Comparison of ENCODE assay signal across 8 cellular contexts in the genomic region with DNA sequence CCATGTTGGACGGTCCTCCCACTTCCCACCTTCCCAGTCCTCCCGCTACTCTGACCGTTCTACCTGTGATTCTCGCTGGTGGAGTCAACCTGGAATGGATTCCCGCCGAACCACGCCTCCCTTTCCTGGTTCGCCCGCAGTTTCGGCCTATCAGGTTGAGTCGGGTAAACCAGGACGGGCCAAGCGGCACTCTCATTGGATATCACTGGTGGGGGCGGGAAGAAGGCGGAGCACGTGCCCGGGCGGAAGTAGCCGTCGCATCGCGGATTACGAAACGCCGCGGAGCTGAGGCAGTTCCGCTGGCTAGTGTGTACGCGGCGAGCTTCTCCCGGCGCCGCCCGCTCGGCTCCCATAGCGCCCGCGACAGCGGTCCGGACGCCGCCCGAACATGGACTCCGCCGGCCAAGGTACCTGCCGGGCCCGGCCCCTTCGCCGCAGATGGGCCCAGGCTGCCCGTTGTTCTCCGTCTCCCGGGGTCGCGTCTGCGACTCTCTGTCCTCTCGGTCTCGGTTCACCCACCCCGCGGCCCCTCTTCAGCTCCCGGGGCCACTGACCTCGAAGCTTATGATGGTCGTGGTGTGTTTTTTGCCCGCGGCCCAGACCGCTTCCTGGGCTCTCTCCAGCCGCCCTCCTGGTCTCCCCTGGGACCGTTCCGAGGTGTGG. TPM values are rescaled to one million over a fixed set of nuclear protein-coding genes. Genes with fewer than 3 reads are reported as not detected.
DNase-seq lines count a peak whose midpoint lies in the region; ATAC-seq and TF ChIP-seq lines count a peak whose summit lies in the region.

A gene (plus strand): TSS at position 293 of the 663 bp plus-strand sequence. CDS start 96 bp downstream, at position 389.

- H3K4me3 ChIP-seq in ACC112 (ENCODE audit: low read depth, low read length): peak within 1 kb of the TSS; percentile 90
- peak within 1 kb of the TSS; percentile 82 for H3K4me3 ChIP-seq in WERI-Rb-1 (ENCODE audit: low read depth, low read length)
- peak within 1 kb of the TSS; percentile 85 to 94 (median 92) for H3K4me3 ChIP-seq in mammary epithelial cell (replicated peaks in 1 of 3; ENCODE audit: insufficient read depth in 1 of 3, low read depth in 2 of 3, low read length in 3 of 3)
- peak within 1 kb of the TSS; percentile 88 for H3K4me3 ChIP-seq in iPS-20b (ENCODE audit: low read length)
- H3K4me3 ChIP-seq in skin epidermis: peak within 1 kb of the TSS; percentile 77 to 97 (median 93)

- H3K36me3 ChIP-seq in ACC112 (ENCODE audit: insufficient read depth, low read length): peaks cover 18% of the 10 kb centered on the region; the same call in 1 of the 2 replicates
- no peaks in the 10 kb centered on the region for H3K36me3 ChIP-seq in WERI-Rb-1
- peaks cover 18% of the 10 kb centered on the region for H3K36me3 ChIP-seq in mammary epithelial cell (ENCODE audit: insufficient read depth, low read length)
- H3K36me3 ChIP-seq in iPS-20b (ENCODE audit: insufficient read depth, low read depth, low read length): peaks cover 35% of the 10 kb centered on the region

- intact Hi-C loops in mammary epithelial cell (cut with micrococcal nuclease): loop anchor here (1.0 to 10.0 kb wide), 8 partner anchors 79 to 326 kb away; a partner anchor contains a TSS

- BruUV-seq in mammary epithelial cell (replicated peaks; lab: Mats Ljungman, UMichigan): no TSS peak

- H3K27ac ChIP-seq in ACC112 (ENCODE audit: low read depth, low read length) (peak within 1 kb of the TSS; percentile 81), WERI-Rb-1 (peak within 1 kb of the TSS; percentile 93), mammary epithelial cell (ENCODE audit: insufficient read depth, low read depth, low read length) (peak within 1 kb of the TSS; percentile 95), iPS-20b (ENCODE audit: low read length) (peak within 1 kb of the TSS; percentile 82), skin epidermis (peak within 1 kb of the TSS; percentile 79 to 100 (median 97))

- H2AFZ ChIP-seq in ACC112 (ENCODE audit: low read length, unreplicated experiment) (peak within 1 kb of the TSS; percentile 69), mammary epithelial cell (ENCODE audit: low read depth, low read length) (peak within 1 kb of the TSS; percentile 73)

- H3K9ac ChIP-seq in mammary epithelial cell (ENCODE audit: insufficient read depth, low read length): peak within 1 kb of the TSS; percentile 94
- H3K9ac ChIP-seq in iPS-20b (ENCODE audit: low read depth, low read length): peak within 1 kb of the TSS; percentile 95

- H3K4me1 ChIP-seq in ACC112 (ENCODE audit: control insufficient read depth, insufficient read depth, low read length, unreplicated experiment) (peaks cover 7% of the 10 kb centered on the region), mammary epithelial cell (ENCODE audit: insufficient read depth, low read length) (peaks cover 12% of the 10 kb centered on the region), iPS-20b (ENCODE audit: insufficient read depth, low read length) (peaks cover 7% of the 10 kb centered on the region; the same call in 1 of the 2 replicates)

- WGBS in mammary epithelial cell (ENCODE audit: low coverage, missing lambda C conversion rate): 2% methylated on average over 23 of the region's 68 CpGs

- no peaks in the 10 kb centered on the region for H4K20me1 ChIP-seq in mammary epithelial cell (ENCODE audit: insufficient read depth, low read length)

- in situ Hi-C loops in mammary epithelial cell (cut with MboI; ENCODE audit: low sequenced_read_pairs in 2 of 2): loop anchor here in 1 of 2 donors (10.0 kb wide), 1 partner anchor 160 kb away; a partner anchor contains a TSS

- H3K9me3 ChIP-seq in WERI-Rb-1 (ENCODE audit: severe bottlenecking) (no peaks in the 10 kb centered on the region), mammary epithelial cell (replicated peaks; ENCODE audit: insufficient read depth, low read length) (no peaks in the 10 kb centered on the region), iPS-20b (ENCODE audit: insufficient read depth, low read depth, low read length) (no peaks in the 10 kb centered on the region)

- H3K27me3 ChIP-seq in ACC112 (ENCODE audit: insufficient read depth, low read length) (no peaks in the 10 kb centered on the region), WERI-Rb-1 (ENCODE audit: insufficient read depth, low read depth, severe bottlenecking) (no peaks in the 10 kb centered on the region), mammary epithelial cell (ENCODE audit: insufficient read depth, low read length) (no peaks in the 10 kb centered on the region), iPS-20b (ENCODE audit: insufficient read depth, low read length) (no peaks in the 10 kb centered on the region)

- peak within 1 kb of the TSS; percentile 80 for H3K4me2 ChIP-seq in mammary epithelial cell (ENCODE audit: insufficient read depth, low read depth, low read length)

- ATAC-seq in GM18870 (IDR thresholded peaks at IDR 0.05; ENCODE audit: unreplicated experiment) (peak; percentile 74), HG03135 (IDR thresholded peaks at IDR 0.05; ENCODE audit: unreplicated experiment) (peak; percentile 66)

- H3K79me2 ChIP-seq in ACC112 (ENCODE audit: control insufficient read depth, insufficient read depth, low read length, unreplicated experiment) (peaks cover 57% of the 10 kb centered on the region), mammary epithelial cell (ENCODE audit: insufficient read depth, low read length) (peaks cover 75% of the 10 kb centered on the region)

- CTCF ChIA-PET in mammary epithelial cell (lab: Charles Lee; ENCODE audit: low non-redundant PET): interaction anchor here (0.6 kb wide), 1 partner anchor 27 kb away, joined by 13 read pairs; no protein-coding TSS in a partner anchor

- DNase-seq in NCI-H2227 (lab: John Stamatoyannopoulos, UW; ENCODE audit: unreplicated experiment) (peak; percentile 100), WERI-Rb-1 (peak; percentile 96), mammary epithelial cell (peak; percentile 100)

- dilution Hi-C loops in mammary epithelial cell (cut with HindIII; ENCODE audit: low sequenced_read_pairs): loop anchor here (5.0 kb wide), 2 partner anchors 77 to 163 kb away; no protein-coding TSS in a partner anchor

- TF ChIP-seq CTCF in WERI-Rb-1 (IDR thresholded peaks at IDR 0.05; ENCODE audit: low read depth, low read length): no peak
- no peak for TF ChIP-seq CTCF in mammary epithelial cell (conservative IDR thresholded peaks at IDR 0.05 in 1 of 2, IDR thresholded peaks at IDR 0.05 in 1 of 2; ENCODE audit: extremely low read depth in 1 of 2, insufficient read depth in 1 of 2, low read depth in 1 of 2, low read length in 2 of 2)

RNA-seq across cellular contexts. Expression of the gene that starts here (rescaled TPM):
- total RNA-seq in mammary epithelial cell: 100 to 1,000 TPM; 122 to 150 TPM
- 157 TPM for polyA plus RNA-seq in mammary epithelial cell
- 115 TPM for polyA minus RNA-seq in mammary epithelial cell

Comparison
In these comparisons a context has a peak if more than half of its experiments do, and no peak if none do; other contexts are left out.
1. Peak in every context shown above with its lines: DNase-seq, ATAC-seq, H3K4me3 ChIP-seq and H3K27ac ChIP-seq.